In the genomic region with DNA sequence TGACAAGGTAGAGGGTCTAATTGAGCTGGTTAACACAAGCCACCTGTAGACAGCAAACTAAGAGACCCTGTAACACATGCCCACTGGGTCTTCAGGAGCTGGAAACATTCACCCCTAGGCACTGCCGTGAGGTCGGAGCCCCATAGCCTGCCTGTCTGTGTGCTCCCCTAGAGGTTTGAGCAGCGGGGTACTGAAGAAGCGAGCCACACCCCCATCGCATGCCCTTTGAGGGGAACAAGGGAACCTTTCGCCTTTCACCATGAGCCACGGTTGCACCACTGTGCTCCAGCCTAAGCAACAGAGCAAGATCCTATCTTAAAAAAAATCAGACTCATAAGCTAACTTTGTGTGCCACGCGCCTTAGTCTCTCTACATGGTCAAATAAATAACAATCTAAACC, we compare ENCODE assay signal across 20 cellular contexts. TPM values are rescaled to one million over a fixed set of nuclear protein-coding genes. Genes with fewer than 3 reads are reported as not detected.
DNase-seq lines count a peak whose midpoint lies in the region; ATAC-seq, FAIRE-seq and TF ChIP-seq lines count a peak whose summit lies in the region.
"Had no signal": no experiment of that assay in that cellular context is flagged by ENCODE, and none has a peak within 500 bp of the region (broad histone marks: within the 10 kb centered on the region; RNA-seq: fewer than 3 reads in every experiment).

No MANE protein-coding gene starts in this region.

- no peaks in the 10 kb centered on the region for H3K36me3 Mint-ChIP-seq in glutamatergic neuron (ENCODE audit: unreplicated experiment)
- H3K36me3 Mint-ChIP-seq: CD8-positive, alpha-beta T cell had no signal

- no peaks in the 10 kb centered on the region for H3K27me3 ChIP-seq in right cardiac atrium (ENCODE audit: control insufficient read depth, insufficient read depth)
- H3K27me3 ChIP-seq: BLaER1 treated with 17β-estradiol and CSF1 and Interleukin-3, amounts not matched to agents 10 nM and 100 nM had no signal

- H3K4me1 ChIP-seq in right cardiac atrium (ENCODE audit: control insufficient read depth, insufficient read depth, low read length) (no peaks in the 10 kb centered on the region), kidney (ENCODE audit: control insufficient read depth in 1 of 2, insufficient read depth in 1 of 2, low read depth in 1 of 2, low read length in 2 of 2) (no peaks in the 10 kb centered on the region)
- H3K4me1 ChIP-seq: A549, Caco-2 had no signal

- no peaks in the 10 kb centered on the region for H3K36me3 ChIP-seq in kidney (ENCODE audit: control insufficient read depth in 1 of 2, insufficient read depth in 2 of 2, low read length in 2 of 2)
- H3K36me3 ChIP-seq: BLaER1 treated with 17β-estradiol and CSF1 and Interleukin-3, amounts not matched to agents 10 nM and 100 nM had no signal

- H3K4me1 Mint-ChIP-seq in glutamatergic neuron (ENCODE audit: low read depth, unreplicated experiment) = no peaks in the 10 kb centered on the region

- intact Hi-C loops in Right ventricle myocardium inferior (cut with DNase I) (no loop called here), right cardiac atrium (cut with DNase I) (no loop called here), kidney (cut with DNase I) (no loop called here)

- H3K27ac Mint-ChIP-seq in glutamatergic neuron (ENCODE audit: unreplicated experiment) = no peak overlapping the region
- H3K27ac Mint-ChIP-seq: B cell; CD4-positive, alpha-beta T cell; CD8-positive, alpha-beta T cell had no signal

- TF ChIP-seq CTCF in kidney (IDR thresholded peaks at IDR 0.05; ENCODE audit: borderline replicate concordance, extremely low read depth, insufficient read depth) (no peak), RWPE1 (conservative IDR thresholded peaks at IDR 0.05; ENCODE audit: low read depth) (no peak), glutamatergic neuron (IDR thresholded peaks at IDR 0.05; ENCODE audit: partially characterized antibody, unreplicated experiment) (no peak)

- WGBS in right cardiac atrium = 94% methylated on average over 9 of the region's 9 CpGs

- no peaks in the 10 kb centered on the region for H3K9me3 ChIP-seq in right cardiac atrium (ENCODE audit: control insufficient read depth, low read length)
- H3K9me3 ChIP-seq in kidney (ENCODE audit: control insufficient read depth in 1 of 2, low read length in 2 of 2) = no peaks in the 10 kb centered on the region
- H3K9me3 ChIP-seq: A549, Caco-2 had no signal

- no peaks in the 10 kb centered on the region for H3K27me3 Mint-ChIP-seq in glutamatergic neuron (ENCODE audit: unreplicated experiment)
- H3K27me3 Mint-ChIP-seq: B cell; CD4-positive, alpha-beta T cell had no signal

- FAIRE-seq in kidney (lab: Jason Lieb, UNC) = no peak
- FAIRE-seq: A549, G401.6, GM12891, GM19239 had no signal

- CTCF ChIA-PET in RWPE1 (lab: Yijun Ruan, JAX) = no interaction called here

- POLR2A ChIA-PET in RWPE1 (lab: Yijun Ruan, JAX; ENCODE audit: low non-redundant PET) = interaction anchor here (0.6 kb wide), 1 partner anchor 291 kb away, joined by 12 read pairs; no protein-coding TSS in a partner anchor

- DNase-seq in Right ventricle myocardium inferior (ENCODE audit: missing footprints) (peak; percentile 59), right cardiac atrium (no peak), kidney (peak; percentile 52), RWPE1 (ENCODE audit: low spot score) (no peak), glutamatergic neuron (no peak)
- DNase-seq: AML-193; Caco-2; Calu3; CD4-positive, alpha-beta T cell; CD8-positive, alpha-beta T cell; DMS79 treated with DMSO at 0.1 percent for 48 hours; GF-D8 had no signal

- H3K4me3 Mint-ChIP-seq in glutamatergic neuron (ENCODE audit: unreplicated experiment) = no peak overlapping the region
- H3K4me3 Mint-ChIP-seq: B cell; CD4-positive, alpha-beta T cell; CD8-positive, alpha-beta T cell had no signal

- no peak overlapping the region for H3K9ac ChIP-seq in kidney (ENCODE audit: low read length in 2 of 2)
- H3K9ac ChIP-seq: BLaER1 treated with 17β-estradiol and CSF1 and Interleukin-3, amounts not matched to agents 10 nM and 100 nM had no signal

- H3K27ac ChIP-seq in right cardiac atrium (ENCODE audit: low read length) (no peak overlapping the region), kidney (ENCODE audit: low read depth in 2 of 2, low read length in 2 of 2) (no peak overlapping the region), RWPE1 (no peak overlapping the region)
- H3K27ac ChIP-seq: 22Rv1; A549; BLaER1 treated with 17β-estradiol and CSF1 and Interleukin-3, amounts not matched to agents 10 nM and 100 nM; C4-2B had no signal

- H3K9me3 Mint-ChIP-seq in glutamatergic neuron (ENCODE audit: unreplicated experiment) = peaks cover 2% of the 10 kb centered on the region
- H3K9me3 Mint-ChIP-seq: CD4-positive, alpha-beta T cell; CD8-positive, alpha-beta T cell had no signal

- no peak for ATAC-seq in Right ventricle myocardium inferior
- no peak for ATAC-seq in right cardiac atrium
- ATAC-seq: A549; CD8-positive, alpha-beta T cell had no signal

- no peak overlapping the region for H3K4me3 ChIP-seq in right cardiac atrium (ENCODE audit: low read length)
- H3K4me3 ChIP-seq in kidney (ENCODE audit: low read length in 2 of 2) = no peak overlapping the region
- H3K4me3 ChIP-seq: A549; BLaER1 treated with 17β-estradiol and CSF1 and Interleukin-3, amounts not matched to agents 10 nM and 100 nM had no signal

RNA-seq across cellular contexts. Expression of a gene that starts 36.2 kb away (rescaled TPM):
- 0.08 TPM for total RNA-seq in Right ventricle myocardium inferior
- total RNA-seq in right cardiac atrium = under 1 TPM; 0.08 to 0.29 (median 0.16) TPM
- polyA plus RNA-seq in right cardiac atrium = under 0.01 TPM
- 4.1 TPM for total RNA-seq in kidney
- polyA plus RNA-seq in kidney (ENCODE audit: insufficient read depth, low read depth, low replicate concordance) = 0.32 TPM
- total RNA-seq in glutamatergic neuron (ENCODE audit: unreplicated experiment) = not detected

Comparison
In these comparisons a context has a peak if more than half of its experiments do, and no peak if none do; other contexts are left out.
1. DNase-seq: peak in Right ventricle myocardium inferior (single experiment) and kidney (single experiment); none in right cardiac atrium (0 of 3), RWPE1 (single experiment) and glutamatergic neuron (single experiment).